In the genomic region with DNA sequence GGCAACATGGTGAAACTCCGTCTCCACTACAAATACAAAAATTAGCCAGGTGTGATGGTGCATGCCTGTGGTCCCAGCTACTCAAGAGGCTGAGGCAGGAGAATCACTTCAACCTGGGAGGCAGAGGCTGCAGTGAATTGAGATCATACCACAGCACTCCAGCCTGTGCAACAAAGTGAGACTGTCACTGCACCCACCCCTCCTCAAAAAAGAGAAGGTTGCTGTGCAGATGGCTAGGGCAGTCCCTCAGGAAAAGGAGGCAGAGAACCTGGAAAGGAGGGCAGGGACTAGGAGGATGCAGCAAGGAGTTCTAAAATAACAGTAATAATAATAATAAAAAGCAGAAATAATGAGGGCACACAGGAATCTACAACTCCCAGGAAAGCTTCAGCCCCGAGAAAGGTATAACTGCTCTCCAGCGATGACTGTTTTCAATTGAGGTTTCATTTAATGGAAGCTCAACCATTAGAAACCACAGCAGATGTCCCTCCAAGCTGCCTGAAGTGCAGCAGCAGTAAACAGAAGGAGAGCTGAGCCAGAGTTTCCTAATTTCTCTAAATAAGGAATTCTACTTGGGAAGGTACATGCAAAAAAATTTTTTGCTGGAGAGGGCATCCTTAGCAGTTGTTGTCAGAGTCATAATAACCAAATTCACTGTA, we compare ENCODE assay signal across 23 cellular contexts.
"Had no signal": no experiment of that assay in that cellular context is flagged by ENCODE, and none has a peak within 500 bp of the region (broad histone marks: within the 10 kb centered on the region; RNA-seq: fewer than 3 reads in every experiment).

No MANE protein-coding gene starts in this region.

- H3K79me2 ChIP-seq: parathyroid adenoma had no signal

- H3K27ac ChIP-seq: colonic mucosa, dorsolateral prefrontal cortex, esophagus squamous epithelium, parathyroid adenoma, upper lobe of right lung had no signal

- H3K36me3 ChIP-seq: colonic mucosa, esophagus squamous epithelium, gastrocnemius medialis, upper lobe of right lung had no signal

- H3K36me3 Mint-ChIP-seq: memory B cell had no signal

- H2AFZ ChIP-seq: parathyroid adenoma had no signal

- H3K4me1 ChIP-seq: colonic mucosa, esophagus squamous epithelium, gastrocnemius medialis, parathyroid adenoma, upper lobe of right lung had no signal

- H3K9me3 Mint-ChIP-seq: effector memory CD8-positive, alpha-beta T cell had no signal

- DNase-seq: activated CD4-positive, alpha-beta T cell treated with anti-CD3 and anti-CD28 coated beads for 4 hours; activated CD4-positive, alpha-beta T cell treated with anti-CD3 and anti-CD28 coated beads, Interleukin-2, amount 50 U/mL, for 48 hours; activated CD4-positive, CD25-positive, alpha-beta regulatory T cell; activated effector memory CD4-positive, alpha-beta T cell treated with anti-CD3 and anti-CD28 coated beads, Interleukin-2, amount 50 U/mL, for 16 hours; activated naive CD4-positive, alpha-beta T cell treated with anti-CD3 and anti-CD28 coated beads, Interleukin-2, amount 10 ng/mL, durations not matched to agents 7 days and 5 days; activated T-cell treated with anti-CD3 and anti-CD28 coated beads, Interleukin-2, amount 50 U/mL, for 72 hours; amygdala; colonic mucosa; dorsolateral prefrontal cortex; effector memory CD8-positive, alpha-beta T cell; esophagus squamous epithelium; gastrocnemius medialis; head of caudate nucleus; mucosa of descending colon; naive B cell; nucleus accumbens; right cardiac atrium; stimulated activated CD4-positive, alpha-beta T cell treated with anti-CD3 and anti-CD28 coated beads, Interleukin-4, amount 100 ng/mL, for 24 hours; stimulated activated naive CD4-positive, alpha-beta T cell treated with Interleukin-2 at 50 U/mL for 16 hours; T-helper 9 cell; upper lobe of right lung had no signal

- H3K4me1 Mint-ChIP-seq: activated naive CD4-positive, alpha-beta T cell treated with anti-CD3 and anti-CD28 coated beads, Interleukin-2, amount 10 ng/mL, durations not matched to agents 7 days and 5 days; memory B cell; naive B cell had no signal

- H3K27me3 ChIP-seq: colonic mucosa, gastrocnemius medialis, upper lobe of right lung had no signal

- H3K4me3 ChIP-seq: colonic mucosa, dorsolateral prefrontal cortex, esophagus squamous epithelium, gastrocnemius medialis, mucosa of descending colon, upper lobe of right lung had no signal

- H3K27me3 Mint-ChIP-seq: effector memory CD8-positive, alpha-beta T cell; memory B cell had no signal

- H3K4me3 Mint-ChIP-seq: activated naive CD4-positive, alpha-beta T cell treated with anti-CD3 and anti-CD28 coated beads, Interleukin-2, amount 10 ng/mL, durations not matched to agents 7 days and 5 days; activated T-cell treated with anti-CD3 and anti-CD28 coated beads, Interleukin-2, amount 50 U/mL, for 72 hours; effector memory CD8-positive, alpha-beta T cell; memory B cell; naive B cell had no signal

- H3K9me3 ChIP-seq: colonic mucosa, esophagus squamous epithelium, gastrocnemius medialis, mucosa of descending colon, upper lobe of right lung had no signal

- H3K27ac Mint-ChIP-seq: activated naive CD4-positive, alpha-beta T cell treated with anti-CD3 and anti-CD28 coated beads, Interleukin-2, amount 10 ng/mL, durations not matched to agents 7 days and 5 days; activated T-cell treated with anti-CD3 and anti-CD28 coated beads, Interleukin-2, amount 50 U/mL, for 72 hours; memory B cell; naive B cell had no signal

- ATAC-seq: effector memory CD8-positive, alpha-beta T cell; mucosa of descending colon; upper lobe of right lung had no signal

- H3K9ac ChIP-seq: parathyroid adenoma had no signal
